Comparison of ENCODE assay signal across 15 cellular contexts in genomic region chr17:1890758-1891450, GRCh38.
DNase-seq lines count a peak whose midpoint lies in the region; ATAC-seq and TF ChIP-seq lines count a peak whose summit lies in the region.
"Had no signal": no experiment of that assay in that cellular context is flagged by ENCODE, and none has a peak within 500 bp of the region (broad histone marks: within the 10 kb centered on the region; RNA-seq: fewer than 3 reads in every experiment).

No MANE protein-coding gene starts in this region.

- intact Hi-C loops in activated CD4-positive, alpha-beta memory T cell treated with anti-CD3 and anti-CD28 coated beads for 36 hours (cut with micrococcal nuclease), result loop anchor here (5.0 kb wide), 1 partner anchor 151 kb away; the partner anchor contains the start of gene OVCA2

- no peak overlapping the region for H2AFZ ChIP-seq in neural progenitor cell (replicated peaks)

- CTCF ChIA-PET in activated CD4-positive, alpha-beta memory T cell treated with anti-CD3 and anti-CD28 coated beads for 36 hours (lab: Charles Lee), result interaction anchor here (1.0 kb wide), 1 partner anchor 13 kb away, joined by 3 read pairs; no protein-coding TSS in a partner anchor

- ATAC-seq in stimulated activated naive CD8-positive, alpha-beta T cell treated with anti-CD3 and anti-CD28 coated beads, Interleukin-15, amount 100 ng/mL, for 72 hours, result peak; percentile 95
- no peak for ATAC-seq in GM19463 (IDR thresholded peaks at IDR 0.05; ENCODE audit: unreplicated experiment)
- ATAC-seq: esophagus mucosa, gastrocnemius medialis, HepG2, Right ventricle myocardium inferior had no signal

- no peak overlapping the region for H3K27ac ChIP-seq in neural progenitor cell
- H3K27ac ChIP-seq: gastrocnemius medialis had no signal

- H3K9me3 ChIP-seq in neural progenitor cell (ENCODE audit: low read depth), result no peaks in the 10 kb centered on the region
- H3K9me3 ChIP-seq: gastrocnemius medialis had no signal

- no peak overlapping the region for H3K4me3 Mint-ChIP-seq in activated CD4-positive, alpha-beta memory T cell treated with anti-CD3 and anti-CD28 coated beads for 36 hours
- H3K4me3 Mint-ChIP-seq in stimulated activated naive CD8-positive, alpha-beta T cell treated with anti-CD3 and anti-CD28 coated beads, Interleukin-15, amount 100 ng/mL, for 72 hours, result no peak overlapping the region
- no peak overlapping the region for H3K4me3 Mint-ChIP-seq in neural progenitor cell

- peaks cover 11% of the 10 kb centered on the region for H3F3A ChIP-seq in neural progenitor cell (ENCODE audit: low read depth)

- H3K9me3 Mint-ChIP-seq in activated CD4-positive, alpha-beta memory T cell treated with anti-CD3 and anti-CD28 coated beads for 36 hours, result no peaks in the 10 kb centered on the region
- no peaks in the 10 kb centered on the region for H3K9me3 Mint-ChIP-seq in stimulated activated naive CD8-positive, alpha-beta T cell treated with anti-CD3 and anti-CD28 coated beads, Interleukin-15, amount 100 ng/mL, for 72 hours
- no peaks in the 10 kb centered on the region for H3K9me3 Mint-ChIP-seq in neural progenitor cell

- H3K36me3 Mint-ChIP-seq in activated CD4-positive, alpha-beta memory T cell treated with anti-CD3 and anti-CD28 coated beads for 36 hours, result peaks cover 47% of the 10 kb centered on the region
- peaks cover 40% of the 10 kb centered on the region for H3K36me3 Mint-ChIP-seq in neural progenitor cell

- no peaks in the 10 kb centered on the region for H3K4me1 ChIP-seq in neural progenitor cell
- H3K4me1 ChIP-seq: gastrocnemius medialis had no signal

- POLR2A ChIA-PET in activated CD4-positive, alpha-beta memory T cell treated with anti-CD3 and anti-CD28 coated beads for 36 hours (lab: Charles Lee), result no interaction called here

- no peaks in the 10 kb centered on the region for H3K79me2 ChIP-seq in neural progenitor cell (ENCODE audit: low read depth)

- H3K36me3 ChIP-seq in neural progenitor cell, result peaks cover 16% of the 10 kb centered on the region

- peak overlapping the region; percentile 55 for H3K27ac Mint-ChIP-seq in activated CD4-positive, alpha-beta memory T cell treated with anti-CD3 and anti-CD28 coated beads for 36 hours
- peak overlapping the region in 1 of 2 donors; percentile 87 for H3K27ac Mint-ChIP-seq in stimulated activated naive CD8-positive, alpha-beta T cell treated with anti-CD3 and anti-CD28 coated beads, Interleukin-15, amount 100 ng/mL, for 72 hours
- no peak overlapping the region for H3K27ac Mint-ChIP-seq in neural progenitor cell

- no peak overlapping the region for H3K4me3 ChIP-seq in neural progenitor cell
- H3K4me3 ChIP-seq: gastrocnemius medialis, smooth muscle cell had no signal

- H3K4me2 ChIP-seq in neural progenitor cell, result no peak overlapping the region
- H3K4me2 ChIP-seq: smooth muscle cell had no signal

- no peak for TF ChIP-seq CTCF in neural progenitor cell (IDR thresholded peaks at IDR 0.05)

- peaks cover 6% of the 10 kb centered on the region for H3K4me1 Mint-ChIP-seq in activated CD4-positive, alpha-beta memory T cell treated with anti-CD3 and anti-CD28 coated beads for 36 hours (ENCODE audit: low read depth)
- no peaks in the 10 kb centered on the region for H3K4me1 Mint-ChIP-seq in stimulated activated naive CD8-positive, alpha-beta T cell treated with anti-CD3 and anti-CD28 coated beads, Interleukin-15, amount 100 ng/mL, for 72 hours
- no peaks in the 10 kb centered on the region for H3K4me1 Mint-ChIP-seq in neural progenitor cell

- H4K20me1 ChIP-seq in neural progenitor cell (ENCODE audit: low read depth), result no peaks in the 10 kb centered on the region

- no peak overlapping the region for H3K9ac ChIP-seq in neural progenitor cell

- no peaks in the 10 kb centered on the region for H3K27me3 Mint-ChIP-seq in activated CD4-positive, alpha-beta memory T cell treated with anti-CD3 and anti-CD28 coated beads for 36 hours
- no peaks in the 10 kb centered on the region for H3K27me3 Mint-ChIP-seq in stimulated activated naive CD8-positive, alpha-beta T cell treated with anti-CD3 and anti-CD28 coated beads, Interleukin-15, amount 100 ng/mL, for 72 hours
- H3K27me3 Mint-ChIP-seq in neural progenitor cell (ENCODE audit: insufficient read depth, low read depth), result no peaks in the 10 kb centered on the region

- DNase-seq in activated effector memory CD4-positive, alpha-beta T cell treated with anti-CD3 and anti-CD28 coated beads, Interleukin-2, amount 50 U/mL, for 16 hours, result peak; percentile 45
- DNase-seq in activated effector memory CD4-positive, alpha-beta T cell treated with Interleukin-2 at 50 U/mL for 16 hours, result no peak
- peak; percentile 29 for DNase-seq in activated CD4-positive, alpha-beta memory T cell treated with anti-CD3 and anti-CD28 coated beads for 36 hours
- DNase-seq in central memory CD4-positive, alpha-beta T cell, result peak; percentile 31
- DNase-seq in stimulated activated naive CD8-positive, alpha-beta T cell treated with anti-CD3 and anti-CD28 coated beads, Interleukin-15, amount 100 ng/mL, for 72 hours, result no peak
- DNase-seq in neural progenitor cell (ENCODE audit: low spot score) (no peak), DMS79 (lab: John Stamatoyannopoulos, UW) (no peak)
- DNase-seq: amniotic stem cell, gastrocnemius medialis, NCI-H2171 treated with DMSO at 0.1 percent for 48 hours had no signal

- no peaks in the 10 kb centered on the region for H3K27me3 ChIP-seq in neural progenitor cell
- H3K27me3 ChIP-seq: gastrocnemius medialis had no signal

Comparison
In these comparisons a context has a peak if more than half of its experiments do, and no peak if none do; other contexts are left out.
1. DNase-seq: peak in activated effector memory CD4-positive, alpha-beta T cell treated with anti-CD3 and anti-CD28 coated beads, Interleukin-2, amount 50 U/mL, for 16 hours (single experiment), activated CD4-positive, alpha-beta memory T cell treated with anti-CD3 and anti-CD28 coated beads for 36 hours (single experiment) and central memory CD4-positive, alpha-beta T cell (single experiment); none in activated effector memory CD4-positive, alpha-beta T cell treated with Interleukin-2 at 50 U/mL for 16 hours (single experiment), stimulated activated naive CD8-positive, alpha-beta T cell treated with anti-CD3 and anti-CD28 coated beads, Interleukin-15, amount 100 ng/mL, for 72 hours (0 of 2), neural progenitor cell (single experiment) and DMS79 (single experiment).